ENCODE assay signal across 17 cellular contexts in genomic region chr4:147839200-147839599, GRCh38.
"Had no signal": no experiment of that assay in that cellular context is flagged by ENCODE, and none has a peak within 500 bp of the region (broad histone marks: within the 10 kb centered on the region; RNA-seq: fewer than 3 reads in every experiment).

No MANE protein-coding gene starts in this region.

- H3K4me3 Mint-ChIP-seq: activated CD4-positive, alpha-beta T cell treated with anti-CD3 and anti-CD28 coated beads for 36 hours; activated naive CD8-positive, alpha-beta T cell; activated T-helper 1 cell treated with anti-CD3 and anti-CD28 coated beads, Interleukin-12 subunit alpha, Interleukin-12 subunit beta, Interleukin-2, Interleukin-4 antibody, amounts not matched to agents 30 ng/mL and 10 ng/mL and 1 ng/mL, durations not matched to agents 14 hours and 24 hours and 36 hours; neural crest cell had no signal

- H3K27me3 Mint-ChIP-seq: activated CD4-positive, alpha-beta T cell treated with anti-CD3 and anti-CD28 coated beads for 36 hours; activated naive CD8-positive, alpha-beta T cell; progenitor cell of endocrine pancreas had no signal

- H3K4me3 ChIP-seq: body of pancreas, right atrium auricular region, SK-N-MC, stomach, thoracic aorta had no signal

- H3K27ac Mint-ChIP-seq: activated CD4-positive, alpha-beta T cell treated with anti-CD3 and anti-CD28 coated beads for 36 hours; activated naive CD8-positive, alpha-beta T cell; activated T-helper 1 cell treated with anti-CD3 and anti-CD28 coated beads, Interleukin-12 subunit alpha, Interleukin-12 subunit beta, Interleukin-2, Interleukin-4 antibody, amounts not matched to agents 30 ng/mL and 10 ng/mL and 1 ng/mL, durations not matched to agents 14 hours and 24 hours and 36 hours; progenitor cell of endocrine pancreas had no signal

- ATAC-seq: activated CD4-positive, alpha-beta T cell treated with anti-CD3 and anti-CD28 coated beads for 36 hours; body of pancreas had no signal

- H3K9me3 Mint-ChIP-seq: activated T-helper 1 cell treated with anti-CD3 and anti-CD28 coated beads, Interleukin-12 subunit alpha, Interleukin-12 subunit beta, Interleukin-2, Interleukin-4 antibody, amounts not matched to agents 30 ng/mL and 10 ng/mL and 1 ng/mL, durations not matched to agents 14 hours and 24 hours and 36 hours; neural crest cell had no signal

- DNase-seq: activated CD4-positive, alpha-beta T cell treated with anti-CD3 and anti-CD28 coated beads for 36 hours; activated CD4-positive, alpha-beta T cell treated with anti-CD3 and anti-CD28 coated beads, Interleukin-2, amount 50 U/mL, for 48 hours; amniotic stem cell; body of pancreas; central memory CD4-positive, alpha-beta T cell; cortex of kidney; erythroblast; mesenchymal stem cell; stomach; WERI-Rb-1 had no signal
